In the genomic region with DNA sequence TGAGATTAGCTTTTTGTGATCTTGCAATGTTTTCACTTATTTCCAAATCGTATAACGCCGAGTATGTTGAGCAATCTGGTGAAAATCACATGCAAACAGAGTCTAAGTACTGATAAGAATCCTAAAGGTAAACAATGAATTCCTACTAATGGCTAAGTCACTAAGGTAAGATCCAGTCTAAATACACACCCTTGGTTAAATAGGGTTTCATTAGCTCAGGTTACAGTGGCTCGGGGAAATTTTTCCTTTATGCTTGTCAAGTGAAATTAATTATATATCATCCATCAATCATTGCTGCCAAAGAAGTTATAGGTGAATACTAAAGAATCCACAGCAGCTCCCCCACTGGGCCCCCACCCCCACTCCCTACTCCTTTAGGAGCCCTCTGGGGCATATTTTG, we compare ENCODE assay signal across 20 cellular contexts.
DNase-seq lines count a peak whose midpoint lies in the region; ATAC-seq and TF ChIP-seq lines count a peak whose summit lies in the region.
"Had no signal": no experiment of that assay in that cellular context is flagged by ENCODE, and none has a peak within 500 bp of the region (broad histone marks: within the 10 kb centered on the region; RNA-seq: fewer than 3 reads in every experiment).

No MANE protein-coding gene starts in this region.

- H3K9me3 ChIP-seq in HEK293 (ENCODE audit: control insufficient read depth, insufficient read depth, low read depth, low read length) (no peaks in the 10 kb centered on the region), RWPE2 (ENCODE audit: severe bottlenecking) (no peaks in the 10 kb centered on the region)
- H3K9me3 ChIP-seq: BE2C, prostate gland had no signal

- no peaks in the 10 kb centered on the region for H3K36me3 ChIP-seq in HEK293 (ENCODE audit: control insufficient read depth in 2 of 2, insufficient read depth in 1 of 2, low read length in 2 of 2)
- no peaks in the 10 kb centered on the region for H3K36me3 ChIP-seq in RWPE2 (ENCODE audit: low read depth)
- H3K36me3 ChIP-seq: BE2C, prostate gland had no signal

- CTCF ChIA-PET in HEK293 (lab: Yijun Ruan, JAX), result no interaction called here

- H3K27ac Mint-ChIP-seq in progenitor cell of endocrine pancreas, result peak overlapping the region; percentile 19
- H3K27ac Mint-ChIP-seq: activated CD8-positive, alpha-beta T cell treated with anti-CD3 and anti-CD28 coated beads for 36 hours; activated naive CD8-positive, alpha-beta T cell treated with anti-CD3 and anti-CD28 coated beads, Interleukin-2, amount 50 U/mL, for 24 hours; nephron; WTC11 had no signal

- H3K4me1 ChIP-seq in HEK293 (ENCODE audit: control insufficient read depth, insufficient read depth, low read length), result peaks cover 7% of the 10 kb centered on the region; the same call in 1 of the 2 replicates
- H3K4me1 ChIP-seq in RWPE2 (ENCODE audit: insufficient read depth, poor library complexity, severe bottlenecking), result peaks cover 3% of the 10 kb centered on the region
- H3K4me1 ChIP-seq: prostate gland had no signal

- H3K4me3 Mint-ChIP-seq in progenitor cell of endocrine pancreas (ENCODE audit: low read depth), result no peak overlapping the region
- H3K4me3 Mint-ChIP-seq: activated CD8-positive, alpha-beta T cell treated with anti-CD3 and anti-CD28 coated beads for 36 hours; activated naive CD8-positive, alpha-beta T cell treated with anti-CD3 and anti-CD28 coated beads, Interleukin-2, amount 50 U/mL, for 24 hours; nephron; WTC11 had no signal

- H3K9me3 Mint-ChIP-seq in progenitor cell of endocrine pancreas (ENCODE audit: low read depth), result no peaks in the 10 kb centered on the region
- H3K9me3 Mint-ChIP-seq: activated naive CD8-positive, alpha-beta T cell treated with anti-CD3 and anti-CD28 coated beads, Interleukin-2, amount 50 U/mL, for 24 hours; nephron had no signal

- no peaks in the 10 kb centered on the region for H3K36me3 Mint-ChIP-seq in progenitor cell of endocrine pancreas (ENCODE audit: insufficient read depth)

- DNase-seq in NCI-H1417 treated with DMSO at 0.1 percent for 48 hours (lab: John Stamatoyannopoulos, UW) (peak; percentile 32), RWPE2 (ENCODE audit: low spot score) (no peak), progenitor cell of endocrine pancreas (ENCODE audit: low spot score, unreplicated experiment) (no peak), activated T-cell treated with anti-CD3 and anti-CD28 coated beads for 4 hours (no peak)
- DNase-seq: activated CD8-positive, alpha-beta T cell treated with anti-CD3 and anti-CD28 coated beads for 36 hours; activated naive CD8-positive, alpha-beta T cell treated with anti-CD3 and anti-CD28 coated beads, Interleukin-2, amount 50 U/mL, for 24 hours; BE2C; H7; Kasumi-1; mesenchymal stem cell; NCI-H2029 treated with DMSO at 0.1 percent for 48 hours; SHP77; T-helper 2 cell had no signal

- ATAC-seq in RWPE2 (ENCODE audit: low read depth), result peak; percentile 93
- no peak for ATAC-seq in GM21619 (IDR thresholded peaks at IDR 0.05; ENCODE audit: unreplicated experiment)
- ATAC-seq in HG02623 (IDR thresholded peaks at IDR 0.05; ENCODE audit: unreplicated experiment), result no peak
- ATAC-seq: activated CD8-positive, alpha-beta T cell treated with anti-CD3 and anti-CD28 coated beads for 36 hours; activated naive CD8-positive, alpha-beta T cell treated with anti-CD3 and anti-CD28 coated beads, Interleukin-2, amount 50 U/mL, for 24 hours; WTC11 had no signal

- H3K27me3 Mint-ChIP-seq in progenitor cell of endocrine pancreas, result no peaks in the 10 kb centered on the region
- H3K27me3 Mint-ChIP-seq: activated CD8-positive, alpha-beta T cell treated with anti-CD3 and anti-CD28 coated beads for 36 hours; activated naive CD8-positive, alpha-beta T cell treated with anti-CD3 and anti-CD28 coated beads, Interleukin-2, amount 50 U/mL, for 24 hours had no signal

- H3K4me1 Mint-ChIP-seq in progenitor cell of endocrine pancreas (ENCODE audit: low read depth), result peaks cover 26% of the 10 kb centered on the region
- H3K4me1 Mint-ChIP-seq: activated naive CD8-positive, alpha-beta T cell treated with anti-CD3 and anti-CD28 coated beads, Interleukin-2, amount 50 U/mL, for 24 hours; nephron had no signal

- no peaks in the 10 kb centered on the region for H3K27me3 ChIP-seq in RWPE2 (ENCODE audit: insufficient read depth, poor library complexity, severe bottlenecking)
- H3K27me3 ChIP-seq: BE2C had no signal

- TF ChIP-seq CTCF in HEK293 (tag by site-specific recombination; IDR thresholded peaks at IDR 0.05) (no peak), RWPE2 (IDR thresholded peaks at IDR 0.05; ENCODE audit: poor library complexity, severe bottlenecking) (no peak), progenitor cell of endocrine pancreas (IDR thresholded peaks at IDR 0.05; ENCODE audit: unreplicated experiment) (no peak)

- H3K4me3 ChIP-seq in HEK293 (ENCODE audit: low read depth, low read length) (no peak overlapping the region), RWPE2 (ENCODE audit: severe bottlenecking) (no peak overlapping the region)
- H3K4me3 ChIP-seq: prostate gland, smooth muscle cell had no signal

- H3K27ac ChIP-seq in HEK293 (ENCODE audit: extremely low read depth, low read depth, low read length) (peak overlapping the region; percentile 20; the same call in 1 of the 2 replicates), RWPE2 (ENCODE audit: poor library complexity, severe bottlenecking) (no peak overlapping the region)
- H3K27ac ChIP-seq: prostate gland had no signal

- POLR2A ChIA-PET in HEK293 (lab: Yijun Ruan, JAX), result no interaction called here

TF ChIP-seq in HEK293, 187 proteins besides CTCF, POLR2A, EP300 and RAD21 (continues in another document):
- no peak for TF ChIP-seq ZBTB20 (tag by site-specific recombination; IDR thresholded peaks at IDR 0.05)
- no peak for TF ChIP-seq HOXA7 (CRISPR knock-in tag; IDR thresholded peaks at IDR 0.05; ENCODE audit: borderline replicate concordance)
- TF ChIP-seq ZNF138 (tag by site-specific recombination; IDR thresholded peaks at IDR 0.05; ENCODE audit: borderline replicate concordance), result no peak
- TF ChIP-seq, protein P1, sequence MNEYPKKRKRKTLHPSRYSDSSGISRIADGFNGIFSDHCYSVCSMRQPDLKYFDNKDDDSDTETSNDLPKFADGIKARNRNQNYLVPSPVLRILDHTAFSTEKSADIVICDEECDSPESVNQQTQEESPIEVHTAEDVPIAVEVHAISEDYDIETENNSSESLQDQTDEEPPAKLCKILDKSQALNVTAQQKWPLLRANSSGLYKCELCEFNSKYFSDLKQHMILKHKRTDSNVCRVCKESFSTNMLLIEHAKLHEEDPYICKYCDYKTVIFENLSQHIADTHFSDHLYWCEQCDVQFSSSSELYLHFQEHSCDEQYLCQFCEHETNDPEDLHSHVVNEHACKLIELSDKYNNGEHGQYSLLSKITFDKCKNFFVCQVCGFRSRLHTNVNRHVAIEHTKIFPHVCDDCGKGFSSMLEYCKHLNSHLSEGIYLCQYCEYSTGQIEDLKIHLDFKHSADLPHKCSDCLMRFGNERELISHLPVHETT (tag by site-specific recombination; IDR thresholded peaks at IDR 0.05), result no peak
- TF ChIP-seq ZNF777 (tag by site-specific recombination; IDR thresholded peaks at IDR 0.05; ENCODE audit: borderline replicate concordance), result no peak
- TF ChIP-seq, protein P2, sequence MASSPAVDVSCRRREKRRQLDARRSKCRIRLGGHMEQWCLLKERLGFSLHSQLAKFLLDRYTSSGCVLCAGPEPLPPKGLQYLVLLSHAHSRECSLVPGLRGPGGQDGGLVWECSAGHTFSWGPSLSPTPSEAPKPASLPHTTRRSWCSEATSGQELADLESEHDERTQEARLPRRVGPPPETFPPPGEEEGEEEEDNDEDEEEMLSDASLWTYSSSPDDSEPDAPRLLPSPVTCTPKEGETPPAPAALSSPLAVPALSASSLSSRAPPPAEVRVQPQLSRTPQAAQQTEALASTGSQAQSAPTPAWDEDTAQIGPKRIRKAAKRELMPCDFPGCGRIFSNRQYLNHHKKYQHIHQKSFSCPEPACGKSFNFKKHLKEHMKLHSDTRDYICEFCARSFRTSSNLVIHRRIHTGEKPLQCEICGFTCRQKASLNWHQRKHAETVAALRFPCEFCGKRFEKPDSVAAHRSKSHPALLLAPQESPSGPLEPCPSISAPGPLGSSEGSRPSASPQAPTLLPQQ (tag by site-specific recombination; IDR thresholded peaks at IDR 0.05), result no peak
- TF ChIP-seq ZNF791 (tag by site-specific recombination; IDR thresholded peaks at IDR 0.05), result no peak
- TF ChIP-seq ZNF133 (tag by site-specific recombination; IDR thresholded peaks at IDR 0.05), result no peak
- TF ChIP-seq ZNF23 (tag by site-specific recombination; IDR thresholded peaks at IDR 0.05; ENCODE audit: borderline replicate concordance), result no peak
- TF ChIP-seq ZNF561 (tag by site-specific recombination; IDR thresholded peaks at IDR 0.05; ENCODE audit: borderline replicate concordance), result no peak
- TF ChIP-seq ZNF558 (tag by site-specific recombination; IDR thresholded peaks at IDR 0.05), result no peak
- TF ChIP-seq ZNF16 (tag by site-specific recombination; IDR thresholded peaks at IDR 0.05; ENCODE audit: low read depth), result no peak
- no peak for TF ChIP-seq ZNF202 (tag by site-specific recombination; IDR thresholded peaks at IDR 0.05; ENCODE audit: borderline replicate concordance)
- peak; percentile 78; the same call in 1 of the 2 replicates for TF ChIP-seq TRIM28 (IDR thresholded peaks at IDR 0.05; ENCODE audit: borderline replicate concordance, low read length)
- TF ChIP-seq TCF7L2 (IDR thresholded peaks at IDR 0.05; ENCODE audit: borderline replicate concordance, low read depth, low read length), result peak; percentile 78; the same call in 1 of the 2 replicates
- no peak for TF ChIP-seq ZNF571 (tag by site-specific recombination; IDR thresholded peaks at IDR 0.05)
- TF ChIP-seq ZBTB21 (tag by site-specific recombination; IDR thresholded peaks at IDR 0.05), result no peak
- TF ChIP-seq OVOL3 (tag by site-specific recombination; IDR thresholded peaks at IDR 0.05), result no peak
- TF ChIP-seq, protein P3, sequence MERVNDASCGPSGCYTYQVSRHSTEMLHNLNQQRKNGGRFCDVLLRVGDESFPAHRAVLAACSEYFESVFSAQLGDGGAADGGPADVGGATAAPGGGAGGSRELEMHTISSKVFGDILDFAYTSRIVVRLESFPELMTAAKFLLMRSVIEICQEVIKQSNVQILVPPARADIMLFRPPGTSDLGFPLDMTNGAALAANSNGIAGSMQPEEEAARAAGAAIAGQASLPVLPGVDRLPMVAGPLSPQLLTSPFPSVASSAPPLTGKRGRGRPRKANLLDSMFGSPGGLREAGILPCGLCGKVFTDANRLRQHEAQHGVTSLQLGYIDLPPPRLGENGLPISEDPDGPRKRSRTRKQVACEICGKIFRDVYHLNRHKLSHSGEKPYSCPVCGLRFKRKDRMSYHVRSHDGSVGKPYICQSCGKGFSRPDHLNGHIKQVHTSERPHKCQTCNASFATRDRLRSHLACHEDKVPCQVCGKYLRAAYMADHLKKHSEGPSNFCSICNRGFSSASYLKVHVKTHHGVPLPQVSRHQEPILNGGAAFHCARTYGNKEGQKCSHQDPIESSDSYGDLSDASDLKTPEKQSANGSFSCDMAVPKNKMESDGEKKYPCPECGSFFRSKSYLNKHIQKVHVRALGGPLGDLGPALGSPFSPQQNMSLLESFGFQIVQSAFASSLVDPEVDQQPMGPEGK (tag by site-specific recombination; IDR thresholded peaks at IDR 0.05), result peak; percentile 39; the same call in 1 of the 2 replicates
